ENCODE assay signal across 10 cellular contexts in the genomic region with DNA sequence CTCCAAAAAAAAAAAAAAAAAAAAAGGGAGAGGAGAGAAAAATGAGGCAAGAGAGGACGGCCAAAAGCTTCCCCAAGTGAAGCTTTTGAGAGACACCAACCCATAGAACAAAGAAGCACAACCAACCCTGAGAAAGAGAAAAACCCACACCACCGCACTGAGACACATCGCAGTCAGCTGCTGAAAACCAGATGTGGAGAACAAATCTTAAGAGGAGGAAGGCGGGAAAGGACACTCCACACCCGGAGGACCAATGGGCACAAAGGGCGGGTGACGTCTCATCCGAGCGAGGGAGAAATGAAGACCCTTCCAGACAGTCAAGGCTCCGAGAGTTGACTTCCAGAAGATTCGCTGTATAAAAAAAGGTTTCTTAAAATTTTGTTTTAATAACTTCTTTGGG.
DNase-seq lines count a peak whose midpoint lies in the region; ATAC-seq and TF ChIP-seq lines count a peak whose summit lies in the region.
"Had no signal": no experiment of that assay in that cellular context is flagged by ENCODE, and none has a peak within 500 bp of the region (broad histone marks: within the 10 kb centered on the region; RNA-seq: fewer than 3 reads in every experiment).

No MANE protein-coding gene starts in this region.

- H3F3A ChIP-seq in MM.1S (ENCODE audit: insufficient read depth, low read length) = peaks cover 19% of the 10 kb centered on the region

- H3K9ac ChIP-seq in MM.1S (ENCODE audit: low read length) (no peak overlapping the region), skeletal muscle tissue (ENCODE audit: low read depth in 1 of 3, low read length in 3 of 3) (no peak overlapping the region)

- ATAC-seq in activated T-helper 17 cell treated with anti-CD3 and anti-CD28 coated beads, Interleukin-2, amount 50 U/mL, for 72 hours (replicated peaks) = no peak

- peak overlapping the region; percentile 91 for H3K27ac Mint-ChIP-seq in activated T-helper 17 cell treated with anti-CD3 and anti-CD28 coated beads, Interleukin-2, amount 50 U/mL, for 72 hours

- H3K9me3 Mint-ChIP-seq in activated T-helper 17 cell treated with anti-CD3 and anti-CD28 coated beads, Interleukin-2, amount 50 U/mL, for 72 hours = no peaks in the 10 kb centered on the region

- H3K4me2 ChIP-seq in MM.1S (ENCODE audit: low read depth, low read length) = peak overlapping the region; percentile 63

- H3K4me1 ChIP-seq in MM.1S (ENCODE audit: low read length) (peaks cover 36% of the 10 kb centered on the region), skeletal muscle tissue (ENCODE audit: control insufficient read depth in 3 of 3, insufficient read depth in 3 of 3, low read length in 3 of 3) (peaks cover 51 to 58% (median 51%) of the 10 kb centered on the region in 3 donors)

- no peak for DNase-seq in MM.1S
- peak in 1 of 2 donors; percentile 36 for DNase-seq in foreskin fibroblast
- DNase-seq in C1 segment of cervical spinal cord (lab: John Stamatoyannopoulos, UW) = no peak
- no peak for DNase-seq in SHP77 treated with DMSO at 0.1 percent for 48 hours (lab: John Stamatoyannopoulos, UW)
- DNase-seq in medulla oblongata (ENCODE audit: extremely low spot score) = no peak
- DNase-seq: H9, NCI-H187 had no signal

- no peaks in the 10 kb centered on the region for H3K79me2 ChIP-seq in MM.1S (ENCODE audit: low read length)

- H3K36me3 Mint-ChIP-seq in activated T-helper 17 cell treated with anti-CD3 and anti-CD28 coated beads, Interleukin-2, amount 50 U/mL, for 72 hours (ENCODE audit: low read depth) = peaks cover 80% of the 10 kb centered on the region

- TF ChIP-seq CTCF in MM.1S (IDR thresholded peaks at IDR 0.05; ENCODE audit: low read length) (no peak), foreskin fibroblast (IDR thresholded peaks at IDR 0.05; ENCODE audit: low read depth, low read length) (no peak)

- H3K4me1 Mint-ChIP-seq in activated T-helper 17 cell treated with anti-CD3 and anti-CD28 coated beads, Interleukin-2, amount 50 U/mL, for 72 hours = peaks cover 52% of the 10 kb centered on the region

- H3K9me3 ChIP-seq in MM.1S (replicated peaks; ENCODE audit: insufficient read depth, low read length) (no peaks in the 10 kb centered on the region), skeletal muscle tissue (ENCODE audit: control insufficient read depth in 3 of 3, low read length in 3 of 3) (no peaks in the 10 kb centered on the region)

- H3K4me3 ChIP-seq in MM.1S (ENCODE audit: low read length) (peak overlapping the region; percentile 20; the same call in 1 of the 2 replicates), foreskin fibroblast (ENCODE audit: low read depth in 1 of 2, low read length in 2 of 2) (peak overlapping the region; percentile 23 to 44), skeletal muscle tissue (ENCODE audit: low read length in 3 of 3) (no peak overlapping the region)

- H3K27me3 ChIP-seq in MM.1S (replicated peaks; ENCODE audit: insufficient read depth, low read length) (peaks cover 42% of the 10 kb centered on the region), skeletal muscle tissue (ENCODE audit: control insufficient read depth in 3 of 3, insufficient read depth in 3 of 3, low read length in 3 of 3) (no peaks in the 10 kb centered on the region)

- peak overlapping the region; percentile 26; the same call in 1 of the 2 replicates for H2AFZ ChIP-seq in MM.1S (ENCODE audit: low read length)

- H3K9me2 ChIP-seq in MM.1S (replicated peaks; ENCODE audit: insufficient read depth, low read length) = no peaks in the 10 kb centered on the region

- H3K27me3 Mint-ChIP-seq in activated T-helper 17 cell treated with anti-CD3 and anti-CD28 coated beads, Interleukin-2, amount 50 U/mL, for 72 hours = no peaks in the 10 kb centered on the region

- H3K36me3 ChIP-seq in MM.1S (replicated peaks; ENCODE audit: insufficient read depth, low read length) (no peaks in the 10 kb centered on the region), skeletal muscle tissue (ENCODE audit: control insufficient read depth in 3 of 3, insufficient read depth in 3 of 3, low read length in 3 of 3) (no peaks in the 10 kb centered on the region)

- H3K27ac ChIP-seq in MM.1S (ENCODE audit: low read length) (peak overlapping the region; percentile 43; the same call in 1 of the 2 replicates), skeletal muscle tissue (ENCODE audit: low read depth, low read length) (peak overlapping the region; percentile 97)
- H3K27ac ChIP-seq: HL-60 had no signal

- H3K4me3 Mint-ChIP-seq in activated T-helper 17 cell treated with anti-CD3 and anti-CD28 coated beads, Interleukin-2, amount 50 U/mL, for 72 hours = peak overlapping the region; percentile 70
- H3K4me3 Mint-ChIP-seq: H9 had no signal

- H4K20me1 ChIP-seq in MM.1S (ENCODE audit: insufficient read depth, low read length) = no peaks in the 10 kb centered on the region

Comparison
In these comparisons a context has a peak if more than half of its experiments do, and no peak if none do; other contexts are left out.
1. H3K4me3 ChIP-seq: peak in MM.1S (single experiment) and foreskin fibroblast (2 of 2); none in skeletal muscle tissue (0 of 3).